In the genomic region with DNA sequence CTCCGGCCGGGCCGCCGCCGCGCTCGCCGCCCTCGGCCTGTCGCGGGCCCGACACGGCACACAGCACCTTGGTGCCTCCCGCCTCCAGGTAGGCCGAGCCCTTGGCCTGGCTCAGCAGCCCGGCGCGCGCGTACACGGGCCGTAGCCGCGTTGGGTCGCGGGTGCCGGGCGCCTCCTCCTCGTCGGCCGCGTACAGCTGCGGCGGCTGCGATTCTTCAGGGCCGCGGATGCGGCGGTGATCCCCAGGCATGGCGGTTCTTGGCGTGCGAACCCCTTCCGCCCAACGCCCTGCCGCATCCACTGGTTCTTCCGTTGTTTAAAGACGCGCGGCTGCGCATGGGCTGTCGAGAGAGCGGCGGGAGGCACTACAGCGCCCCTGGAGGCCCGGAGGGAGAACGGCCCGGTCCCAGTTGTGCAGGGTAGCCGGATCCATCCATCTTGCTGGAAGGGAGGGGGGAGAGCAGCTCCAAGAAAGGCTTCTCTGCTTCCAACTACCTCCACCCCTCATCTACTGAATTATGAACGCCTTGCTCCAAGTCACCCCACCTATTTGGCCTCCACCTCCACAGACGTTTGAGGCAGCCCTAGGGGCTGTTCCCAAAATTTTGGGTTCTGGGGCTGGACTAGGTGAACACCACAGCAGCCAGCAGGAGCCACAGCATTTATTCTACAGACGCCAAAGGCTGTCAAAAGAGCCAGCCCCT, we compare ENCODE assay signal across 1 cellular context.
TF ChIP-seq lines count a peak whose summit lies in the region.

EXOSC6 (minus strand) TSS at position 290 of the 704 bp plus-strand sequence; CDS start at position 250, 40 bp downstream.

TF ChIP-seq in HepG2, 621 proteins besides CTCF, POLR2A, EP300 and RAD21 (continued from another document):
- TF ChIP-seq, protein P1, sequence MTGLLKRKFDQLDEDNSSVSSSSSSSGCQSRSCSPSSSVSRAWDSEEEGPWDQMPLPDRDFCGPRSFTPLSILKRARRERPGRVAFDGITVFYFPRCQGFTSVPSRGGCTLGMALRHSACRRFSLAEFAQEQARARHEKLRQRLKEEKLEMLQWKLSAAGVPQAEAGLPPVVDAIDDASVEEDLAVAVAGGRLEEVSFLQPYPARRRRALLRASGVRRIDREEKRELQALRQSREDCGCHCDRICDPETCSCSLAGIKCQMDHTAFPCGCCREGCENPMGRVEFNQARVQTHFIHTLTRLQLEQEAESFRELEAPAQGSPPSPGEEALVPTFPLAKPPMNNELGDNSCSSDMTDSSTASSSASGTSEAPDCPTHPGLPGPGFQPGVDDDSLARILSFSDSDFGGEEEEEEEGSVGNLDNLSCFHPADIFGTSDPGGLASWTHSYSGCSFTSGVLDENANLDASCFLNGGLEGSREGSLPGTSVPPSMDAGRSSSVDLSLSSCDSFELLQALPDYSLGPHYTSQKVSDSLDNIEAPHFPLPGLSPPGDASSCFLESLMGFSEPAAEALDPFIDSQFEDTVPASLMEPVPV (CRISPR knock-in tag; IDR thresholded peaks at IDR 0.05) = peak; percentile 96
- TF ChIP-seq FOSL2 (CRISPR knock-in tag; IDR thresholded peaks at IDR 0.05) (peak; percentile 69; the same call in 1 of the 2 replicates), ZBTB7B (CRISPR knock-in tag; IDR thresholded peaks at IDR 0.05) (peak; percentile 79), FOXM1 (CRISPR knock-in tag; IDR thresholded peaks at IDR 0.05) (peak; percentile 36; the same call in 1 of the 2 replicates), SP4 (CRISPR knock-in tag; IDR thresholded peaks at IDR 0.05) (peak; percentile 84), SSRP1 (CRISPR knock-in tag; IDR thresholded peaks at IDR 0.05) (peak; percentile 96), ZBTB14 (CRISPR knock-in tag; IDR thresholded peaks at IDR 0.05) (no peak), NFYC (CRISPR knock-in tag; IDR thresholded peaks at IDR 0.05) (peak; percentile 63), ZNF563 (CRISPR knock-in tag; IDR thresholded peaks at IDR 0.05) (peak; percentile 83), ZNF577 (CRISPR knock-in tag; IDR thresholded peaks at IDR 0.05; ENCODE audit: borderline replicate concordance, low read depth) (0 out of 2 replicates have a peak, but pooled peaks have one; percentile 88), KLF11 (CRISPR knock-in tag; IDR thresholded peaks at IDR 0.05) (peak; percentile 94), AGO1 (IDR thresholded peaks at IDR 0.05; ENCODE audit: low read depth, low read length, poor library complexity, severe bottlenecking) (peak; percentile 96), MTF1 (CRISPR knock-in tag; IDR thresholded peaks at IDR 0.05) (no peak), ZNF841 (CRISPR knock-in tag; IDR thresholded peaks at IDR 0.05; ENCODE audit: borderline replicate concordance) (peak; percentile 95), ZNF607 (CRISPR knock-in tag; IDR thresholded peaks at IDR 0.05; ENCODE audit: borderline replicate concordance) (peak; percentile 80; the same call in 1 of the 2 replicates), ZNF546 (CRISPR knock-in tag; conservative IDR thresholded peaks at IDR 0.05) (peak; percentile 94), ZNF510 (CRISPR knock-in tag; IDR thresholded peaks at IDR 0.05; ENCODE audit: low read depth) (peak; percentile 78; the same call in 1 of the 2 replicates), ZMAT5 (CRISPR knock-in tag; IDR thresholded peaks at IDR 0.05; ENCODE audit: borderline replicate concordance, low read depth) (no peak), KDM2A (CRISPR knock-in tag; IDR thresholded peaks at IDR 0.05; ENCODE audit: borderline replicate concordance, low read depth) (peak; percentile 100), ADNP (CRISPR knock-in tag; IDR thresholded peaks at IDR 0.05) (no peak), PATZ1 (CRISPR knock-in tag; IDR thresholded peaks at IDR 0.05) (peak; percentile 74), ZFP62 (CRISPR knock-in tag; IDR thresholded peaks at IDR 0.05) (no peak), ZMYM2 (CRISPR knock-in tag; IDR thresholded peaks at IDR 0.05) (peak; percentile 73; the same call in 1 of the 2 replicates), YEATS4 (CRISPR knock-in tag; IDR thresholded peaks at IDR 0.05; ENCODE audit: borderline replicate concordance) (no peak; the same call in 1 of the 2 replicates)
- TF ChIP-seq, protein P2, sequence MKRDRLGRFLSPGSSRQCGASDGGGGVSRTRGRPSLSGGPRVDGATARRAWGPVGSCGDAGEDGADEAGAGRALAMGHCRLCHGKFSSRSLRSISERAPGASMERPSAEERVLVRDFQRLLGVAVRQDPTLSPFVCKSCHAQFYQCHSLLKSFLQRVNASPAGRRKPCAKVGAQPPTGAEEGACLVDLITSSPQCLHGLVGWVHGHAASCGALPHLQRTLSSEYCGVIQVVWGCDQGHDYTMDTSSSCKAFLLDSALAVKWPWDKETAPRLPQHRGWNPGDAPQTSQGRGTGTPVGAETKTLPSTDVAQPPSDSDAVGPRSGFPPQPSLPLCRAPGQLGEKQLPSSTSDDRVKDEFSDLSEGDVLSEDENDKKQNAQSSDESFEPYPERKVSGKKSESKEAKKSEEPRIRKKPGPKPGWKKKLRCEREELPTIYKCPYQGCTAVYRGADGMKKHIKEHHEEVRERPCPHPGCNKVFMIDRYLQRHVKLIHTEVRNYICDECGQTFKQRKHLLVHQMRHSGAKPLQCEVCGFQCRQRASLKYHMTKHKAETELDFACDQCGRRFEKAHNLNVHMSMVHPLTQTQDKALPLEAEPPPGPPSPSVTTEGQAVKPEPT (CRISPR knock-in tag; IDR thresholded peaks at IDR 0.05; ENCODE audit: low read depth) = no peak
- TF ChIP-seq, protein P3, sequence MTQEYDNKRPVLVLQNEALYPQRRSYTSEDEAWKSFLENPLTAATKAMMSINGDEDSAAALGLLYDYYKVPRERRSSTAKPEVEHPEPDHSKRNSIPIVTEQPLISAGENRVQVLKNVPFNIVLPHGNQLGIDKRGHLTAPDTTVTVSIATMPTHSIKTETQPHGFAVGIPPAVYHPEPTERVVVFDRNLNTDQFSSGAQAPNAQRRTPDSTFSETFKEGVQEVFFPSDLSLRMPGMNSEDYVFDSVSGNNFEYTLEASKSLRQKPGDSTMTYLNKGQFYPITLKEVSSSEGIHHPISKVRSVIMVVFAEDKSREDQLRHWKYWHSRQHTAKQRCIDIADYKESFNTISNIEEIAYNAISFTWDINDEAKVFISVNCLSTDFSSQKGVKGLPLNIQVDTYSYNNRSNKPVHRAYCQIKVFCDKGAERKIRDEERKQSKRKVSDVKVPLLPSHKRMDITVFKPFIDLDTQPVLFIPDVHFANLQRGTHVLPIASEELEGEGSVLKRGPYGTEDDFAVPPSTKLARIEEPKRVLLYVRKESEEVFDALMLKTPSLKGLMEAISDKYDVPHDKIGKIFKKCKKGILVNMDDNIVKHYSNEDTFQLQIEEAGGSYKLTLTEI (CRISPR knock-in tag; conservative IDR thresholded peaks at IDR 0.05) = peak; percentile 54; the same call in 1 of the 2 replicates
- TF ChIP-seq, protein P4, sequence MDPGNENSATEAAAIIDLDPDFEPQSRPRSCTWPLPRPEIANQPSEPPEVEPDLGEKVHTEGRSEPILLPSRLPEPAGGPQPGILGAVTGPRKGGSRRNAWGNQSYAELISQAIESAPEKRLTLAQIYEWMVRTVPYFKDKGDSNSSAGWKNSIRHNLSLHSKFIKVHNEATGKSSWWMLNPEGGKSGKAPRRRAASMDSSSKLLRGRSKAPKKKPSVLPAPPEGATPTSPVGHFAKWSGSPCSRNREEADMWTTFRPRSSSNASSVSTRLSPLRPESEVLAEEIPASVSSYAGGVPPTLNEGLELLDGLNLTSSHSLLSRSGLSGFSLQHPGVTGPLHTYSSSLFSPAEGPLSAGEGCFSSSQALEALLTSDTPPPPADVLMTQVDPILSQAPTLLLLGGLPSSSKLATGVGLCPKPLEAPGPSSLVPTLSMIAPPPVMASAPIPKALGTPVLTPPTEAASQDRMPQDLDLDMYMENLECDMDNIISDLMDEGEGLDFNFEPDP (CRISPR knock-in tag; conservative IDR thresholded peaks at IDR 0.05) = no peak
TF ChIP-seq in HepG2: peak in this region for 447.
